ENCODE assay signal across 16 cellular contexts in the genomic region with DNA sequence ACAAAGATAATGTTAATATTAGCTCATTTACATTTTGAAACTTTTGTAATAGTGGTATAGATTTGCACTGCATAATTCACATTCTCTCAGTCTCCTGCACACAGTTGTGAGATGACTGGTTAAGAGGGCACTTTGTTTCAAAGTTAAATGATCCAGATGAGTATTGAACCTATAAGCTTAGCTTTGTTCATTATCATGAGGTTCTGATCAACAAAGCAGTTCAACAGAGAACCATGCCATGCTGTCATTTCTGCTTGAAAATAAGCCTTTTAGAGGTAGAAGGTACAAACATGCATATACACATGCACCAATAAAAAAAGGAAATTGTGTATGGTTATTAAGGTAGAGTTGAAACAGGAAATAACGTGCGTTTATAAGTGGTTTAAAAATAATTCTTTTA. TPM values are rescaled to one million over a fixed set of nuclear protein-coding genes. Genes with fewer than 3 reads are reported as not detected.
DNase-seq lines count a peak whose midpoint lies in the region; FAIRE-seq and TF ChIP-seq lines count a peak whose summit lies in the region.
"Had no signal": no experiment of that assay in that cellular context is flagged by ENCODE, and none has a peak within 500 bp of the region (broad histone marks: within the 10 kb centered on the region; RNA-seq: fewer than 3 reads in every experiment).

No MANE protein-coding gene starts in this region.

- H3K4me3 ChIP-seq in GM06990 (replicated peaks; ENCODE audit: low read depth, low read length) (peak overlapping the region; percentile 93), neutrophil (ENCODE audit: low read depth in 1 of 2, low read length in 1 of 2) (no peak overlapping the region), ovary (no peak overlapping the region)
- H3K4me3 ChIP-seq: BLaER1, coronary artery, heart left ventricle, psoas muscle had no signal

- H3K4me1 ChIP-seq in neutrophil (ENCODE audit: control insufficient read depth in 1 of 2, insufficient read depth in 1 of 2, low read depth in 1 of 2, low read length in 1 of 2) (peaks cover 58 to 64% of the 10 kb centered on the region in 2 experiments), ovary (ENCODE audit: insufficient read depth) (peaks cover 10% of the 10 kb centered on the region)

- no peaks in the 10 kb centered on the region for H3K27me3 Mint-ChIP-seq in activated T-helper 1 cell treated with anti-CD3 and anti-CD28 coated beads, Interleukin-12 subunit alpha, Interleukin-12 subunit beta, Interleukin-2, Interleukin-4 antibody, amounts not matched to agents 30 ng/mL and 10 ng/mL and 1 ng/mL, durations not matched to agents 14 hours and 24 hours and 36 hours (ENCODE audit: insufficient read depth)

- peaks cover 53% of the 10 kb centered on the region for H3K36me3 Mint-ChIP-seq in activated T-helper 1 cell treated with anti-CD3 and anti-CD28 coated beads, Interleukin-12 subunit alpha, Interleukin-12 subunit beta, Interleukin-2, Interleukin-4 antibody, amounts not matched to agents 30 ng/mL and 10 ng/mL and 1 ng/mL, durations not matched to agents 14 hours and 24 hours and 36 hours (ENCODE audit: low read depth)

- H3K9me3 ChIP-seq in neutrophil: no peaks in the 10 kb centered on the region
- H3K9me3 ChIP-seq in ovary: no peaks in the 10 kb centered on the region
- H3K9me3 ChIP-seq: BLaER1, heart left ventricle, psoas muscle had no signal

- whole genome bisulfite sequencing in ovary, 3 donors: 75 to 84% (median 77%) methylated on average over 2 of the region's 2 CpGs

- peak; percentile 58 for FAIRE-seq in H54 (lab: Jason Lieb, UNC)
- FAIRE-seq: kidney had no signal

- TF ChIP-seq POLR2A in H54 (IDR thresholded peaks at IDR 0.05; ENCODE audit: low read depth, low read length) (no peak), ovary (IDR thresholded peaks at IDR 0.05) (no peak)

- H3K27ac ChIP-seq in neutrophil (peak overlapping the region; percentile 23), ovary (no peak overlapping the region)
- H3K27ac ChIP-seq: BLaER1, psoas muscle had no signal

- intact Hi-C loops in activated T-helper 1 cell treated with anti-CD3 and anti-CD28 coated beads, Interleukin-12 subunit alpha, Interleukin-12 subunit beta, Interleukin-2, Interleukin-4 antibody, amounts not matched to agents 30 ng/mL and 10 ng/mL and 1 ng/mL, durations not matched to agents 14 hours and 24 hours and 36 hours (cut with micrococcal nuclease): loop anchor here (1.0 to 5.0 kb wide), 3 partner anchors 30 to 407 kb away; no protein-coding TSS in a partner anchor
- intact Hi-C loops in ovary (cut with DNase I): loop anchor here in 2 of 4 donors (10.0 kb wide), 2 partner anchors 110 kb away; a partner anchor contains a TSS

- H3K4me3 Mint-ChIP-seq in activated T-helper 1 cell treated with anti-CD3 and anti-CD28 coated beads, Interleukin-12 subunit alpha, Interleukin-12 subunit beta, Interleukin-2, Interleukin-4 antibody, amounts not matched to agents 30 ng/mL and 10 ng/mL and 1 ng/mL, durations not matched to agents 14 hours and 24 hours and 36 hours: peak overlapping the region; percentile 99

- peaks cover 74% of the 10 kb centered on the region for H3K4me1 Mint-ChIP-seq in activated T-helper 1 cell treated with anti-CD3 and anti-CD28 coated beads, Interleukin-12 subunit alpha, Interleukin-12 subunit beta, Interleukin-2, Interleukin-4 antibody, amounts not matched to agents 30 ng/mL and 10 ng/mL and 1 ng/mL, durations not matched to agents 14 hours and 24 hours and 36 hours (ENCODE audit: low read depth)

- no peaks in the 10 kb centered on the region; the same call in 1 of the 2 replicates for H3K36me3 ChIP-seq in GM06990 (ENCODE audit: control insufficient read depth, insufficient read depth, low read length)
- no peaks in the 10 kb centered on the region for H3K36me3 ChIP-seq in neutrophil
- no peaks in the 10 kb centered on the region for H3K36me3 ChIP-seq in ovary
- H3K36me3 ChIP-seq: BLaER1, heart left ventricle had no signal

- H3K27me3 ChIP-seq in GM06990 (replicated peaks; ENCODE audit: control insufficient read depth, insufficient read depth, low read length) (no peaks in the 10 kb centered on the region), neutrophil (no peaks in the 10 kb centered on the region), ovary (no peaks in the 10 kb centered on the region)
- H3K27me3 ChIP-seq: BLaER1, heart left ventricle had no signal

- DNase-seq in GM06990 (ENCODE audit: extremely low read depth, insufficient read length) (no peak), H54 (ENCODE audit: insufficient read length, low spot score) (no peak), ovary (no peak), foreskin melanocyte (no peak), NK-92 (lab: John Stamatoyannopoulos, UW; ENCODE audit: unreplicated experiment) (no peak)
- DNase-seq in activated T-helper 1 cell treated with anti-CD3 and anti-CD28 coated beads, Interleukin-12 subunit alpha, Interleukin-12 subunit beta, Interleukin-2, Interleukin-4 antibody, amounts not matched to agents 30 ng/mL and 10 ng/mL and 1 ng/mL, durations not matched to agents 14 hours and 24 hours and 36 hours (ENCODE audit: low spot score): no peak
- DNase-seq: anterior cingulate cortex, DMS79 treated with DMSO at 0.1 percent for 48 hours, heart left ventricle, kidney, NCI-H748 treated with DMSO at 0.1 percent for 48 hours, psoas muscle, T1000 had no signal

- H3K9me3 Mint-ChIP-seq in activated T-helper 1 cell treated with anti-CD3 and anti-CD28 coated beads, Interleukin-12 subunit alpha, Interleukin-12 subunit beta, Interleukin-2, Interleukin-4 antibody, amounts not matched to agents 30 ng/mL and 10 ng/mL and 1 ng/mL, durations not matched to agents 14 hours and 24 hours and 36 hours: no peaks in the 10 kb centered on the region

- no peak for TF ChIP-seq EP300 in ovary (IDR thresholded peaks at IDR 0.05)

- no peak for TF ChIP-seq CTCF in GM06990 (IDR thresholded peaks at IDR 0.05; ENCODE audit: insufficient read depth, low read length, poor library complexity, severe bottlenecking)
- TF ChIP-seq CTCF in neutrophil (IDR thresholded peaks at IDR 0.05): no peak
- no peak for TF ChIP-seq CTCF in ovary (IDR thresholded peaks at IDR 0.05)

- no peak overlapping the region for H3K27ac Mint-ChIP-seq in activated T-helper 1 cell treated with anti-CD3 and anti-CD28 coated beads, Interleukin-12 subunit alpha, Interleukin-12 subunit beta, Interleukin-2, Interleukin-4 antibody, amounts not matched to agents 30 ng/mL and 10 ng/mL and 1 ng/mL, durations not matched to agents 14 hours and 24 hours and 36 hours

RNA-seq across cellular contexts. Expression of a gene that starts 4.8 kb away (rescaled TPM):
- total RNA-seq in activated T-helper 1 cell treated with anti-CD3 and anti-CD28 coated beads, Interleukin-12 subunit alpha, Interleukin-12 subunit beta, Interleukin-2, Interleukin-4 antibody, amounts not matched to agents 30 ng/mL and 10 ng/mL and 1 ng/mL, durations not matched to agents 14 hours and 24 hours and 36 hours: 326 and 348 TPM in 2 replicates
- 10 to 100 TPM; 22.2 to 67.6 (median 59.1) TPM for total RNA-seq in ovary
- 100 to 1,000 TPM in 1 of 2 donors, 10 to 100 TPM in 1; 46.4 to 118 TPM for polyA plus RNA-seq in ovary
